Comparison of ENCODE assay signal across 12 cellular contexts in genomic region chr4:56762484-56763250, GRCh38.
A peak's percentile ranks its signal among the peaks of the same experiment; 100 is the strongest.
DNase-seq lines count a peak whose midpoint lies in the region; ATAC-seq lines count a peak whose summit lies in the region.
"Had no signal": no experiment of that assay in that cellular context is flagged by ENCODE, and none has a peak within 500 bp of the region (broad histone marks: within the 10 kb centered on the region; RNA-seq: fewer than 3 reads in every experiment).

No MANE protein-coding gene starts in this region.

- ATAC-seq in HG02884 (IDR thresholded peaks at IDR 0.05; ENCODE audit: unreplicated experiment) (peak; percentile 34), GM21825 (IDR thresholded peaks at IDR 0.05; ENCODE audit: unreplicated experiment) (no peak), GM18861 (IDR thresholded peaks at IDR 0.05; ENCODE audit: unreplicated experiment) (no peak)
- ATAC-seq in stimulated activated effector memory CD8-positive, alpha-beta T cell treated with anti-CD3 and anti-CD28 coated beads, Interleukin-12 subunit alpha, Interleukin-12 subunit beta, amount 100 ng/mL, for 72 hours: peak; percentile 87

- H3K4me1 Mint-ChIP-seq in stimulated activated effector memory CD8-positive, alpha-beta T cell treated with anti-CD3 and anti-CD28 coated beads, Interleukin-12 subunit alpha, Interleukin-12 subunit beta, amount 100 ng/mL, for 72 hours: peaks cover 21% of the 10 kb centered on the region

- H3K36me3 Mint-ChIP-seq in stimulated activated effector memory CD8-positive, alpha-beta T cell treated with anti-CD3 and anti-CD28 coated beads, Interleukin-12 subunit alpha, Interleukin-12 subunit beta, amount 100 ng/mL, for 72 hours: no peaks in the 10 kb centered on the region

- no peak overlapping the region for H3K4me3 Mint-ChIP-seq in stimulated activated effector memory CD8-positive, alpha-beta T cell treated with anti-CD3 and anti-CD28 coated beads, Interleukin-12 subunit alpha, Interleukin-12 subunit beta, amount 100 ng/mL, for 72 hours

- no peaks in the 10 kb centered on the region for H3K9me3 Mint-ChIP-seq in stimulated activated effector memory CD8-positive, alpha-beta T cell treated with anti-CD3 and anti-CD28 coated beads, Interleukin-12 subunit alpha, Interleukin-12 subunit beta, amount 100 ng/mL, for 72 hours

- DNase-seq in activated naive CD4-positive, alpha-beta T cell treated with Interleukin-2 at 50 U/mL for 16 hours: peak; percentile 38
- DNase-seq in activated naive CD4-positive, alpha-beta T cell (lab: John Stamatoyannopoulos, UW): no peak
- DNase-seq in activated CD4-positive, alpha-beta T cell treated with anti-CD3 and anti-CD28 coated beads, Interleukin-2, amount 50 U/mL, for 4 hours: peak; percentile 21 to 23
- peak in 1 of 2 donors; percentile 53 for DNase-seq in stimulated activated effector memory CD8-positive, alpha-beta T cell treated with anti-CD3 and anti-CD28 coated beads, Interleukin-12 subunit alpha, Interleukin-12 subunit beta, amount 100 ng/mL, for 72 hours (ENCODE audit: low spot score in 2 of 2)
- no peak for DNase-seq in glomerular visceral epithelial cell (ENCODE audit: extremely low spot score)
- DNase-seq: amniotic stem cell, dermis blood vessel endothelial cell, DMS79, NCI-H2107 had no signal

- peak overlapping the region; percentile 76 for H3K27ac Mint-ChIP-seq in stimulated activated effector memory CD8-positive, alpha-beta T cell treated with anti-CD3 and anti-CD28 coated beads, Interleukin-12 subunit alpha, Interleukin-12 subunit beta, amount 100 ng/mL, for 72 hours

Comparison
In these comparisons a context has a peak if more than half of its experiments do, and no peak if none do; other contexts are left out.
1. DNase-seq: peak in activated naive CD4-positive, alpha-beta T cell treated with Interleukin-2 at 50 U/mL for 16 hours (single experiment) and activated CD4-positive, alpha-beta T cell treated with anti-CD3 and anti-CD28 coated beads, Interleukin-2, amount 50 U/mL, for 4 hours (2 of 2); none in activated naive CD4-positive, alpha-beta T cell (0 of 4) and glomerular visceral epithelial cell (single experiment).
2. ATAC-seq: peak in HG02884 (single experiment) and stimulated activated effector memory CD8-positive, alpha-beta T cell treated with anti-CD3 and anti-CD28 coated beads, Interleukin-12 subunit alpha, Interleukin-12 subunit beta, amount 100 ng/mL, for 72 hours (single experiment); none in GM21825 (single experiment) and GM18861 (single experiment).